In genomic region chr5:126863402-126863801, GRCh38 we compare ENCODE assay signal across 18 cellular contexts.
"Had no signal": no experiment of that assay in that cellular context is flagged by ENCODE, and none has a peak within 500 bp of the region (broad histone marks: within the 10 kb centered on the region; RNA-seq: fewer than 3 reads in every experiment).

No MANE protein-coding gene starts in this region.

- H3K27me3 ChIP-seq: MG63, SJSA1 had no signal

- H3K27ac ChIP-seq: HL-60, SJSA1, SK-N-MC had no signal

- H3K36me3 ChIP-seq: SJSA1 had no signal

- DNase-seq: Karpas-422, KG1, MG63, NCI-H1092, NCI-H1105 treated with DMSO at 0.1 percent for 48 hours, NCI-H1417 treated with DMSO at 0.1 percent for 48 hours, NCI-H187, NCI-H2107, NCI-H2227 treated with DMSO at 0.1 percent for 48 hours, NCI-H524, NCI-H526 treated with DMSO at 0.1 percent for 48 hours, NCI-H748 treated with DMSO at 0.1 percent for 48 hours, Right ventricle myocardium superior, RPMI8226, SIG-M5 had no signal

- H3K9me3 ChIP-seq: MG63, SJSA1 had no signal

- H3K4me1 ChIP-seq: SJSA1 had no signal

- H3K4me3 ChIP-seq: MG63, SJSA1, SK-N-MC had no signal
